8 cellular contexts compared by ENCODE assay signal in genomic region chr18:8601277-8602032, GRCh38.
DNase-seq lines count a peak whose midpoint lies in the region; ATAC-seq lines count a peak whose summit lies in the region.

No MANE protein-coding gene starts in this region.

- DNase-seq in glomerular visceral epithelial cell (ENCODE audit: extremely low spot score) (peak; percentile 81), dedifferentiated amniotic fluid mesenchymal stem cell (ENCODE audit: extremely low spot score) (no peak), KG1 (lab: John Stamatoyannopoulos, UW) (no peak), activated gamma-delta T cell (lab: John Stamatoyannopoulos, UW) (no peak), NCI-H2029 treated with DMSO at 0.1 percent for 48 hours (lab: John Stamatoyannopoulos, UW) (no peak)

- ATAC-seq in GM18498 (IDR thresholded peaks at IDR 0.05; ENCODE audit: unreplicated experiment) = peak; percentile 64
- peak; percentile 58 for ATAC-seq in GM21723 (IDR thresholded peaks at IDR 0.05; ENCODE audit: unreplicated experiment)
- ATAC-seq in HG03575 (IDR thresholded peaks at IDR 0.05; ENCODE audit: extremely low read depth, insufficient number of reproducible peaks, low FRiP score, unreplicated experiment) = peak; percentile 49
